ENCODE assay signal across 1 cellular context in the genomic region with DNA sequence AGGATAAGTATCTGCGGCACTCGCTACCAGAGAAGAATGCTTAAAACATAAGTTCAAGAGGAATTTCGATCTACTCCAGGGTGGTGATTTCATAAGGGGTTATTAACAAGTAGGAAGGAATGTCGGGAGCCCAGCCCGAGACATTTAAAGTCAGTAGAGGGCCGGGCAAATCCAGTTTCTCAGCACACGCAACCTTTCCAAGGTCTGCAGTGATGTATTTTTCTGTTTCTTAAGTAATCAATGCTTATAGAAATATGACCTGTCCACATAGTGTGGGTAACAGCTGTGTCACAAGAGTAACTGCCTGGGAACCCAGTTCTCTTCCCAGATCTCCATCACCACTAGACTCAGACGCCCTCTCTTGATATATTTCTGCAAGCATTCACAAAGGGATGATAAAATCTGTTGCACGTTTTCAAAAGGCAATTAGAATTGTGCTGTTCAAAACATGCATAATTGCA.
TF ChIP-seq lines count a peak whose summit lies in the region.

No MANE protein-coding gene starts in this region.

TF ChIP-seq in GM23338, 12 proteins besides CTCF, POLR2A, EP300 and RAD21 (continued from another document):
- TF ChIP-seq, protein P1, sequence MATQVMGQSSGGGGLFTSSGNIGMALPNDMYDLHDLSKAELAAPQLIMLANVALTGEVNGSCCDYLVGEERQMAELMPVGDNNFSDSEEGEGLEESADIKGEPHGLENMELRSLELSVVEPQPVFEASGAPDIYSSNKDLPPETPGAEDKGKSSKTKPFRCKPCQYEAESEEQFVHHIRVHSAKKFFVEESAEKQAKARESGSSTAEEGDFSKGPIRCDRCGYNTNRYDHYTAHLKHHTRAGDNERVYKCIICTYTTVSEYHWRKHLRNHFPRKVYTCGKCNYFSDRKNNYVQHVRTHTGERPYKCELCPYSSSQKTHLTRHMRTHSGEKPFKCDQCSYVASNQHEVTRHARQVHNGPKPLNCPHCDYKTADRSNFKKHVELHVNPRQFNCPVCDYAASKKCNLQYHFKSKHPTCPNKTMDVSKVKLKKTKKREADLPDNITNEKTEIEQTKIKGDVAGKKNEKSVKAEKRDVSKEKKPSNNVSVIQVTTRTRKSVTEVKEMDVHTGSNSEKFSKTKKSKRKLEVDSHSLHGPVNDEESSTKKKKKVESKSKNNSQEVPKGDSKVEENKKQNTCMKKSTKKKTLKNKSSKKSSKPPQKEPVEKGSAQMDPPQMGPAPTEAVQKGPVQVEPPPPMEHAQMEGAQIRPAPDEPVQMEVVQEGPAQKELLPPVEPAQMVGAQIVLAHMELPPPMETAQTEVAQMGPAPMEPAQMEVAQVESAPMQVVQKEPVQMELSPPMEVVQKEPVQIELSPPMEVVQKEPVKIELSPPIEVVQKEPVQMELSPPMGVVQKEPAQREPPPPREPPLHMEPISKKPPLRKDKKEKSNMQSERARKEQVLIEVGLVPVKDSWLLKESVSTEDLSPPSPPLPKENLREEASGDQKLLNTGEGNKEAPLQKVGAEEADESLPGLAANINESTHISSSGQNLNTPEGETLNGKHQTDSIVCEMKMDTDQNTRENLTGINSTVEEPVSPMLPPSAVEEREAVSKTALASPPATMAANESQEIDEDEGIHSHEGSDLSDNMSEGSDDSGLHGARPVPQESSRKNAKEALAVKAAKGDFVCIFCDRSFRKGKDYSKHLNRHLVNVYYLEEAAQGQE (IDR thresholded peaks at IDR 0.05; ENCODE audit: unreplicated experiment) = no peak
- TF ChIP-seq EZH2 (IDR thresholded peaks at IDR 0.05; ENCODE audit: low read depth, unreplicated experiment) (no peak), CREB1 (CRISPR knock-in tag; IDR thresholded peaks at IDR 0.05; ENCODE audit: low read depth) (no peak), ZNF331 (CRISPR knock-in tag; IDR thresholded peaks at IDR 0.05; ENCODE audit: low read depth) (no peak)
